ENCODE assay signal across 10 cellular contexts in genomic region chrX:24506082-24506481, GRCh38. TPM values are rescaled to one million over a fixed set of nuclear protein-coding genes. Genes with fewer than 3 reads are reported as not detected.
A peak's percentile ranks its signal among the peaks of the same experiment; 100 is the strongest.
DNase-seq lines count a peak whose midpoint lies in the region; ATAC-seq and TF ChIP-seq lines count a peak whose summit lies in the region.
"Had no signal": no experiment of that assay in that cellular context is flagged by ENCODE, and none has a peak within 500 bp of the region (broad histone marks: within the 10 kb centered on the region; RNA-seq: fewer than 3 reads in every experiment).

No MANE protein-coding gene starts in this region.

- no peak overlapping the region for H4K91ac ChIP-seq in neuronal stem cell (ENCODE audit: low read depth, low read length, poor library complexity)

- peaks cover 2% of the 10 kb centered on the region for H3K79me1 ChIP-seq in neuronal stem cell (ENCODE audit: low read depth, low read length)

- no peak overlapping the region for H3K4me2 ChIP-seq in neuronal stem cell (ENCODE audit: insufficient read depth, low read length, poor library complexity, severe bottlenecking)

- H3K9ac ChIP-seq in neuronal stem cell (ENCODE audit: low read depth, low read length, poor library complexity) = no peak overlapping the region

- H3K27ac ChIP-seq in CD8-positive, alpha-beta T cell (ENCODE audit: low read depth, low read length) = no peak overlapping the region
- no peak overlapping the region for H3K27ac ChIP-seq in neuronal stem cell (replicated peaks; ENCODE audit: low read length)

- H3K14ac ChIP-seq in neuronal stem cell (ENCODE audit: low read length) = no peak overlapping the region

- CTCF ChIA-PET in CD8-positive, alpha-beta T cell (lab: Charles Lee) = interaction anchor here (0.7 to 1.1 kb wide), 2 partner anchors 110 to 135 kb away, joined by 3 to 4 read pairs; no protein-coding TSS in a partner anchor

- H3K4ac ChIP-seq in neuronal stem cell (ENCODE audit: low read length) = no peak overlapping the region

- no peak overlapping the region for H4K8ac ChIP-seq in neuronal stem cell (ENCODE audit: low read depth, low read length)

- no peaks in the 10 kb centered on the region for H3K4me1 ChIP-seq in CD8-positive, alpha-beta T cell (ENCODE audit: insufficient read depth, low read length)
- H3K4me1 ChIP-seq in neuronal stem cell (ENCODE audit: control insufficient read depth in 2 of 2, insufficient read depth in 1 of 2, low read depth in 1 of 2, low read length in 2 of 2) = no peaks in the 10 kb centered on the region

- no peaks in the 10 kb centered on the region for H3K9me3 ChIP-seq in CD8-positive, alpha-beta T cell (ENCODE audit: low read length)
- no peaks in the 10 kb centered on the region for H3K9me3 ChIP-seq in neuronal stem cell (replicated peaks in 1 of 2; ENCODE audit: control insufficient read depth in 2 of 2, insufficient read depth in 1 of 2, low read depth in 1 of 2, low read length in 2 of 2)

- DNase-seq in H4 (ENCODE audit: low spot score) (peak; percentile 16), iris pigment epithelial cell (ENCODE audit: low read depth) (peak; percentile 57), KG1 (lab: John Stamatoyannopoulos, UW) (no peak), neuronal stem cell (ENCODE audit: low spot score) (no peak)
- no peak for DNase-seq in activated effector memory CD4-positive, alpha-beta T cell treated with anti-CD3 and anti-CD28 coated beads, Interleukin-2, amount 50 U/mL, for 16 hours
- DNase-seq in CD8-positive, alpha-beta T cell = no peak
- DNase-seq: naive B cell had no signal

- no peak overlapping the region for H2BK120ac ChIP-seq in neuronal stem cell (ENCODE audit: low read depth, low read length)

- peak; percentile 50 for ATAC-seq in GM18499 (IDR thresholded peaks at IDR 0.05; ENCODE audit: insufficient read depth, unreplicated experiment)
- no peak for ATAC-seq in CD8-positive, alpha-beta T cell

- intact Hi-C loops in CD8-positive, alpha-beta T cell (cut with DNase I, micrococcal nuclease) = loop anchor here in 1 of 2 experiments (10.0 kb wide), 1 partner anchor 189 kb away; the partner anchor contains the start of gene POLA1

- POLR2A ChIA-PET in CD8-positive, alpha-beta T cell (lab: Charles Lee) = no interaction called here

- no peak overlapping the region for H2BK15ac ChIP-seq in neuronal stem cell (ENCODE audit: low read length)

- no peaks in the 10 kb centered on the region for H3K27me3 ChIP-seq in CD8-positive, alpha-beta T cell (ENCODE audit: insufficient read depth, low read length)
- no peaks in the 10 kb centered on the region for H3K27me3 ChIP-seq in neuronal stem cell (ENCODE audit: control insufficient read depth in 3 of 3, insufficient read depth in 3 of 3, low read depth in 1 of 3, low read length in 3 of 3)

- no peaks in the 10 kb centered on the region for H3K27me3 Mint-ChIP-seq in T-helper 1 cell treated with Interleukin-12 subunit alpha and Interleukin-12 subunit beta and Interleukin-4 antibody, amounts not matched to agents 30 μg/mL and 1 μg/mL, for 36 hours (ENCODE audit: low read depth)
- H3K27me3 Mint-ChIP-seq in CD8-positive, alpha-beta T cell (ENCODE audit: low read depth) = no peaks in the 10 kb centered on the region
- H3K27me3 Mint-ChIP-seq: naive B cell; stimulated activated naive CD8-positive, alpha-beta T cell treated with anti-CD3 and anti-CD28 coated beads, Interleukin-15, Interleukin-2, amounts not matched to agents 100 ng/mL and 50 ng/mL, for 24 hours had no signal

- no peak overlapping the region for H2AK5ac ChIP-seq in neuronal stem cell (ENCODE audit: low read depth, low read length)

- no peak overlapping the region for H2AFZ ChIP-seq in neuronal stem cell (ENCODE audit: low read length)

- no peaks in the 10 kb centered on the region for H3K9me3 Mint-ChIP-seq in T-helper 1 cell treated with Interleukin-12 subunit alpha and Interleukin-12 subunit beta and Interleukin-4 antibody, amounts not matched to agents 30 μg/mL and 1 μg/mL, for 36 hours
- no peaks in the 10 kb centered on the region for H3K9me3 Mint-ChIP-seq in CD8-positive, alpha-beta T cell
- H3K9me3 Mint-ChIP-seq: naive B cell; stimulated activated naive CD8-positive, alpha-beta T cell treated with anti-CD3 and anti-CD28 coated beads, Interleukin-15, Interleukin-2, amounts not matched to agents 100 ng/mL and 50 ng/mL, for 24 hours had no signal

- no peak for TF ChIP-seq CTCF in CD8-positive, alpha-beta T cell (IDR thresholded peaks at IDR 0.05)

- H3K36me3 ChIP-seq in CD8-positive, alpha-beta T cell (ENCODE audit: insufficient read depth, low read length) = no peaks in the 10 kb centered on the region
- peaks cover 0 to 5% of the 10 kb centered on the region in 2 donors for H3K36me3 ChIP-seq in neuronal stem cell (replicated peaks in 1 of 2; ENCODE audit: control insufficient read depth in 2 of 2, insufficient read depth in 2 of 2, low read length in 2 of 2)

- no peak overlapping the region for H2BK5ac ChIP-seq in neuronal stem cell (ENCODE audit: low read length)

- H3K4me3 ChIP-seq in CD8-positive, alpha-beta T cell (ENCODE audit: low read depth, low read length) = no peak overlapping the region
- no peak overlapping the region for H3K4me3 ChIP-seq in neuronal stem cell (ENCODE audit: low read length in 2 of 2)

- H3K36me3 Mint-ChIP-seq in T-helper 1 cell treated with Interleukin-12 subunit alpha and Interleukin-12 subunit beta and Interleukin-4 antibody, amounts not matched to agents 30 μg/mL and 1 μg/mL, for 36 hours (ENCODE audit: low read depth) = peaks cover 42% of the 10 kb centered on the region
- H3K36me3 Mint-ChIP-seq in CD8-positive, alpha-beta T cell = peaks cover 63% of the 10 kb centered on the region

- H3K27ac Mint-ChIP-seq in T-helper 1 cell treated with Interleukin-12 subunit alpha and Interleukin-12 subunit beta and Interleukin-4 antibody, amounts not matched to agents 30 μg/mL and 1 μg/mL, for 36 hours = peak overlapping the region; percentile 77
- H3K27ac Mint-ChIP-seq in CD8-positive, alpha-beta T cell = no peak overlapping the region
- H3K27ac Mint-ChIP-seq: naive B cell; stimulated activated naive CD8-positive, alpha-beta T cell treated with anti-CD3 and anti-CD28 coated beads, Interleukin-15, Interleukin-2, amounts not matched to agents 100 ng/mL and 50 ng/mL, for 24 hours had no signal

- H3K18ac ChIP-seq in neuronal stem cell (ENCODE audit: low read length) = no peak overlapping the region

- H3K4me3 Mint-ChIP-seq in T-helper 1 cell treated with Interleukin-12 subunit alpha and Interleukin-12 subunit beta and Interleukin-4 antibody, amounts not matched to agents 30 μg/mL and 1 μg/mL, for 36 hours = no peak overlapping the region
- no peak overlapping the region for H3K4me3 Mint-ChIP-seq in CD8-positive, alpha-beta T cell
- H3K4me3 Mint-ChIP-seq: naive B cell; stimulated activated naive CD8-positive, alpha-beta T cell treated with anti-CD3 and anti-CD28 coated beads, Interleukin-15, Interleukin-2, amounts not matched to agents 100 ng/mL and 50 ng/mL, for 24 hours had no signal

- WGBS in neuronal stem cell (ENCODE audit: extremely low coverage in 2 of 2, insufficient read length in 2 of 2, insufficient replicate concordance in 1 of 2), 2 donors = no CpG with 5 or more reads among the region's 1 CpG

- H3K23ac ChIP-seq in neuronal stem cell (ENCODE audit: low read depth, low read length, poor library complexity) = no peak overlapping the region

- H2BK12ac ChIP-seq in neuronal stem cell (ENCODE audit: low read length) = no peak overlapping the region

- H3K4me1 Mint-ChIP-seq in T-helper 1 cell treated with Interleukin-12 subunit alpha and Interleukin-12 subunit beta and Interleukin-4 antibody, amounts not matched to agents 30 μg/mL and 1 μg/mL, for 36 hours (ENCODE audit: low read depth) = peaks cover 20% of the 10 kb centered on the region
- H3K4me1 Mint-ChIP-seq in CD8-positive, alpha-beta T cell (ENCODE audit: low read depth) = peaks cover 5% of the 10 kb centered on the region
- H3K4me1 Mint-ChIP-seq: naive B cell had no signal

RNA-seq across cellular contexts. Expression of gene PDK3, which starts 41.0 kb away (rescaled TPM):
- total RNA-seq in H4 (2014; rRNA removed; shearing (Covaris generic)) = 20.5 and 27.9 TPM in 2 replicates
- total RNA-seq in CD8-positive, alpha-beta T cell = 10 to 100 TPM; 13.3 to 16.8 TPM
- polyA plus RNA-seq in neuronal stem cell (2013, experiment 1 of 2) = 7.9 TPM
- 8.0 TPM for polyA plus RNA-seq in neuronal stem cell (2013, experiment 2 of 2)

Comparison
In these comparisons a context has a peak if more than half of its experiments do, and no peak if none do; other contexts are left out.
1. DNase-seq: peak in H4 (single experiment) and iris pigment epithelial cell (single experiment); none in KG1 (single experiment), activated effector memory CD4-positive, alpha-beta T cell treated with anti-CD3 and anti-CD28 coated beads, Interleukin-2, amount 50 U/mL, for 16 hours (single experiment), CD8-positive, alpha-beta T cell (0 of 7) and neuronal stem cell (single experiment).